ENCODE assay signal across 8 cellular contexts in the genomic region with DNA sequence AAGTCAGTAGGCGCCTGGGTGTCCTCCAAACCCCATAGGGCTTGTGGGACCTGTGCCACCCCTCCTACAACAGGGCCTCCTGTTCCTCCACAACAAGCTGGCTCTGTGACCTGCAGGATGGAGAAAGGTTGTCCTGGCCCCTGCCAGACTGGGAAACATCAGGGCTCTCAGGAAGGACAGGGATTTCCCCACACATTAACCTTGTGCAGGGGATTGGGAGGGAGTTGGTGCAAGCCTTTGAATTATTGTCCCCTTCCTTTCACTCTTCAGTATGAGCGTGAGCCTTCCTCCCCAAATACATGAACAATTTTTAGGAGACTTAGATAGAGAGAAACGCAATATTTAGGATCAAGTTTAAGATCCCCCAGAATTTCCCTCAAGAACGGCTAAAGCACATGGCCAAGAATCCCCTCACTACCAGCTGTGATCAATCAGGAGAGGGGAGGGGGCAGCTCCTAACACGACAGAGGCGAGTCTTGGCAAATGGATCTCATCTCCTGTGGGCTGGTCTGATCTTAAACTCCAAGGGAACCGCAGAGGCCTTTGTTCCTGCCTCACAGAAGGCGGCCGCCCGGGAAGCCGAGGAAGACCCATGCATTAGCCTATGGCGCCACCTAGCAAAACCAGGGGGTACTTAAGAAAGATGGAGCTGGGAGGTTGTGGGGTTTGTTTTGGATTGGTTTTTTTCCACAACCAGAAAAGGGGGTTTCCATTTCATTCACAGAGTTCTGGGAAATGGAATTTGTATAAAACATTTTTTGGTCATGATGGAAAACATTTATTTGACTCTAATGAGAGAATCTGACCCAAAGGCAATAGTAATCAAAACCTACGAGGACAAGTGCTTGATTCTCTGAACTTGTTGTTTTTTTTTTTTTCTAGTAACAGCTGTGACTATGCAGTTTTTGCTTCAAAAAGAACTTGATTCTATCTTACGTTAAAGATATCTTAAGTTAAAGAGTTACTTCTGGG. TPM values are rescaled to one million over a fixed set of nuclear protein-coding genes. Genes with fewer than 3 reads are reported as not detected.
DNase-seq lines count a peak whose midpoint lies in the region; ATAC-seq and TF ChIP-seq lines count a peak whose summit lies in the region.

No MANE protein-coding gene starts in this region.

- H3K4me1 ChIP-seq in MM.1S (ENCODE audit: low read length) (no peaks in the 10 kb centered on the region), heart left ventricle (peaks cover 0 to 44% (median 16%) of the 10 kb centered on the region in 12 donors), prostate gland (replicated peaks) (no peaks in the 10 kb centered on the region)

- no peaks in the 10 kb centered on the region for H3K9me3 ChIP-seq in MM.1S (replicated peaks; ENCODE audit: insufficient read depth, low read length)
- H3K9me3 ChIP-seq in heart left ventricle = no peaks in the 10 kb centered on the region
- no peaks in the 10 kb centered on the region for H3K9me3 ChIP-seq in prostate gland

- peaks cover 29% of the 10 kb centered on the region for H3K27me3 Mint-ChIP-seq in activated naive CD8-positive, alpha-beta T cell treated with anti-CD3 and anti-CD28 coated beads, Interleukin-2, amount 50 U/mL, for 24 hours

- H3K36me3 Mint-ChIP-seq in activated naive CD8-positive, alpha-beta T cell treated with anti-CD3 and anti-CD28 coated beads, Interleukin-2, amount 50 U/mL, for 24 hours (ENCODE audit: low read depth) = no peaks in the 10 kb centered on the region

- H4K20me1 ChIP-seq in MM.1S (ENCODE audit: insufficient read depth, low read length) = no peaks in the 10 kb centered on the region

- TF ChIP-seq POLR2A in heart left ventricle (IDR thresholded peaks at IDR 0.05) = no peak
- TF ChIP-seq POLR2A in prostate gland (IDR thresholded peaks at IDR 0.05) = no peak

- H3K4me3 ChIP-seq in MM.1S (ENCODE audit: low read length) (no peak overlapping the region), heart left ventricle (no peak overlapping the region), prostate gland (no peak overlapping the region)

- no peak overlapping the region for H3K4me3 Mint-ChIP-seq in activated naive CD8-positive, alpha-beta T cell treated with anti-CD3 and anti-CD28 coated beads, Interleukin-2, amount 50 U/mL, for 24 hours

- no peak overlapping the region for H3K27ac Mint-ChIP-seq in activated naive CD8-positive, alpha-beta T cell treated with anti-CD3 and anti-CD28 coated beads, Interleukin-2, amount 50 U/mL, for 24 hours

- intact Hi-C loops in heart left ventricle (cut with DNase I) = loop anchor here (1.0 to 10.0 kb wide), 15 partner anchors 125 to 605 kb away; partner anchors contain the start of gene LIFR (in 7 of the 10)
- intact Hi-C loops in prostate gland (cut with DNase I) = loop anchor here (1.0 to 10.0 kb wide), 4 partner anchors 137 to 427 kb away; partner anchors contain the start of gene LIFR

- no peak overlapping the region for H3K4me2 ChIP-seq in MM.1S (ENCODE audit: low read depth, low read length)

- TF ChIP-seq CTCF in AG09319 (IDR thresholded peaks at IDR 0.05; ENCODE audit: low read depth, low read length) (peak; percentile 90), MM.1S (IDR thresholded peaks at IDR 0.05; ENCODE audit: low read length) (peak; percentile 83), heart left ventricle (IDR thresholded peaks at IDR 0.05) (peak; percentile 72 to 93 (median 88)), prostate gland (IDR thresholded peaks at IDR 0.05) (peak; percentile 62 to 93 (median 80))

- WGBS in heart left ventricle, 4 donors = 26 to 29% (median 27%) methylated on average over 14 of the region's 14 CpGs
- WGBS in prostate gland = 14% methylated on average over 14 of the region's 14 CpGs

- no peak overlapping the region for H2AFZ ChIP-seq in MM.1S (ENCODE audit: low read length)

- no peak overlapping the region for H3K27ac ChIP-seq in MM.1S (ENCODE audit: low read length)
- H3K27ac ChIP-seq in heart left ventricle = peak overlapping the region in 7 of 12 donors; percentile 4 to 60 (median 40)
- H3K27ac ChIP-seq in prostate gland = no peak overlapping the region

- no peak overlapping the region for H3K9ac ChIP-seq in MM.1S (ENCODE audit: low read length)

- peak; percentile 77 for DNase-seq in AG09319 (ENCODE audit: extremely low read depth, low read depth)
- peak; percentile 62 for DNase-seq in MM.1S
- peak; percentile 76 for DNase-seq in RKO (ENCODE audit: low spot score)
- peak; percentile 54 for DNase-seq in activated naive CD8-positive, alpha-beta T cell treated with anti-CD3 and anti-CD28 coated beads, Interleukin-2, amount 50 U/mL, for 24 hours
- peak; percentile 79 to 86 (median 85) for DNase-seq in heart left ventricle
- DNase-seq in prostate gland (ENCODE audit: low spot score) = peak; percentile 83

- H3F3A ChIP-seq in MM.1S (ENCODE audit: insufficient read depth, low read length) = no peaks in the 10 kb centered on the region

- H3K9me2 ChIP-seq in MM.1S (replicated peaks; ENCODE audit: insufficient read depth, low read length) = no peaks in the 10 kb centered on the region

- peaks cover 11% of the 10 kb centered on the region for H3K4me1 Mint-ChIP-seq in activated naive CD8-positive, alpha-beta T cell treated with anti-CD3 and anti-CD28 coated beads, Interleukin-2, amount 50 U/mL, for 24 hours

- H3K27me3 ChIP-seq in MM.1S (replicated peaks; ENCODE audit: insufficient read depth, low read length) (no peaks in the 10 kb centered on the region), heart left ventricle (peaks cover 0 to 6% (median 0%) of the 10 kb centered on the region in 9 donors), prostate gland (replicated peaks; ENCODE audit: insufficient read depth) (no peaks in the 10 kb centered on the region)

- ATAC-seq in GM19035 (IDR thresholded peaks at IDR 0.05; ENCODE audit: unreplicated experiment) (peak; percentile 61), heart left ventricle (peak; percentile 76 to 92 (median 90)), GM19455 (IDR thresholded peaks at IDR 0.05; ENCODE audit: unreplicated experiment) (no peak)
- peak; percentile 63 for ATAC-seq in activated naive CD8-positive, alpha-beta T cell treated with anti-CD3 and anti-CD28 coated beads, Interleukin-2, amount 50 U/mL, for 24 hours

- no peaks in the 10 kb centered on the region for H3K79me2 ChIP-seq in MM.1S (ENCODE audit: low read length)

- H3K36me3 ChIP-seq in MM.1S (replicated peaks; ENCODE audit: insufficient read depth, low read length) = no peaks in the 10 kb centered on the region
- no peaks in the 10 kb centered on the region for H3K36me3 ChIP-seq in heart left ventricle
- no peaks in the 10 kb centered on the region for H3K36me3 ChIP-seq in prostate gland

- no peaks in the 10 kb centered on the region for H3K9me3 Mint-ChIP-seq in activated naive CD8-positive, alpha-beta T cell treated with anti-CD3 and anti-CD28 coated beads, Interleukin-2, amount 50 U/mL, for 24 hours

RNA-seq across cellular contexts. Expression of gene OSMR, which starts 36.1 kb away (rescaled TPM):
- 10 to 100 TPM in 5 of 9 donors, 1 to 10 TPM in 4; 8.1 to 39.2 (median 12.0) TPM for total RNA-seq in heart left ventricle
- 10 to 100 TPM in 1 of 2 donors, 1 to 10 TPM in 1; 4.2 to 14.2 TPM for polyA plus RNA-seq in heart left ventricle
- total RNA-seq in prostate gland = 10 to 100 TPM; 14.3 to 21.6 TPM

Comparison
In these comparisons a context has a peak if more than half of its experiments do, and no peak if none do; other contexts are left out.
1. H3K27ac ChIP-seq: peak in heart left ventricle (7 of 12); none in MM.1S (single experiment) and prostate gland (0 of 2).
2. Peak in every context shown above with its lines, with median percentiles within 50 percentile points of each other: DNase-seq and CTCF ChIP-seq.